In the genomic region with DNA sequence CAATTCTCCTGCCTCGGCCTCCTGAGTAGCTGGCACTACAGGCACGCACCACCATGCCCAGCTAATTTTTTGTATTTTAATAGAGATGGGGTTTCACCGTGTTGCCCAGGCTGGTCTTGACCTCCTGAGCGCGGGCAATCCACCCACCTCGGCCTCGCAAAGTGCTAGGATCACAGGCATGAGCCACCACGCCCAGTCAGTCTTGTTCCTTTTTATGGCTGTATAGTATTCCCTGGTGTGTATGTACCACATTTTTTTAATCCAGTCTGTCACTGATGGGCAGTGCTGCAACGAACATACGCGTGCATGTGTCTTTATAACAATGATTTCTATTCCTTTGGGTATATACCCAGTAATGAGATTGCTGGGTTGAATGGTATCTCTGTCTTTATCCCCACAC, we compare ENCODE assay signal across 4 cellular contexts. TPM values are rescaled to one million over a fixed set of nuclear protein-coding genes. Genes with fewer than 3 reads are reported as not detected.
DNase-seq lines count a peak whose midpoint lies in the region; ATAC-seq, FAIRE-seq and TF ChIP-seq lines count a peak whose summit lies in the region.
"Not testable (repeated sequence)": the region's sequence is repeated elsewhere in the genome, so short reads cannot be mapped to it uniquely, and the experiment has no call there.

No MANE protein-coding gene starts in this region.

- intact Hi-C loops in PC-9 (cut with micrococcal nuclease; ENCODE audit: unreplicated experiment); K562 (cut with micrococcal nuclease): not testable (repeated sequence)

- TF ChIP-seq CTCF in HEK293 (tag by site-specific recombination; IDR thresholded peaks at IDR 0.05); PC-9 (conservative IDR thresholded peaks at IDR 0.05); K562 (IDR thresholded peaks at IDR 0.05 in 2 of 3, conservative IDR thresholded peaks at IDR 0.05 in 1 of 3; ENCODE audit: insufficient read depth in 2 of 3, low read depth in 1 of 3, low read length in 3 of 3): not testable (repeated sequence)

- H3K36me3 ChIP-seq in HEK293 (ENCODE audit: control insufficient read depth in 2 of 2, insufficient read depth in 1 of 2, low read length in 2 of 2) (peaks cover 11 to 65% of the 10 kb centered on the region in 2 experiments; a peak in 2 of 3 replicates), PC-9 (ENCODE audit: low read depth) (peaks cover 22% of the 10 kb centered on the region; the same call in 1 of the 2 replicates), K562 (ENCODE audit: control insufficient read depth, insufficient read depth, low read length) (peaks cover 51% of the 10 kb centered on the region)

- not testable (repeated sequence) for H3K4me1 ChIP-seq in HEK293 (ENCODE audit: control insufficient read depth, insufficient read depth, low read length); PC-9 (replicated peaks; ENCODE audit: insufficient read depth); K562 (replicated peaks in 1 of 2; ENCODE audit: control insufficient read depth in 2 of 2, insufficient read depth in 2 of 2, low read length in 2 of 2)

- H3K4me3 ChIP-seq in HEK293 (ENCODE audit: low read depth, low read length); PC-9; K562: not testable (repeated sequence)

- 94% methylated on average over 11 of the region's 11 CpGs for WGBS in K562 (ENCODE audit: insufficient coverage, low coverage, missing lambda C conversion rate)

- CTCF ChIA-PET in HEK293 (lab: Yijun Ruan, JAX) (interaction anchor here (0.6 kb wide), 1 partner anchor 87 kb away, joined by 3 read pairs; no protein-coding TSS in a partner anchor), K562 (lab: Yijun Ruan, JAX; ENCODE audit: low intra/inter-chr PET ratio) (interaction anchor here (0.6 kb wide), 1 partner anchor 170 kb away, joined by 3 read pairs; no protein-coding TSS in a partner anchor)
- CTCF ChIA-PET in PC-9 (lab: Charles Lee) = not testable (repeated sequence)

- not testable (repeated sequence) for H4K20me1 ChIP-seq in PC-9 (ENCODE audit: insufficient read depth); K562 (replicated peaks; ENCODE audit: control insufficient read depth, insufficient read depth, low read length)

- not testable (repeated sequence) for H3K9me2 ChIP-seq in PC-9 (ENCODE audit: insufficient read depth)

- not testable (repeated sequence) for H2AFZ ChIP-seq in PC-9; K562 (ENCODE audit: low read depth, low read length)

- TSS peak; percentile 13 for BruUV-seq in PC-9 (replicated peaks; lab: Mats Ljungman, UMichigan)
- not testable (repeated sequence) for BruUV-seq in K562 (replicated peaks; lab: Mats Ljungman, UMichigan)

- FAIRE-seq in K562 (lab: Jason Lieb, UNC) = not testable (repeated sequence)

- not testable (repeated sequence) for H3K9me1 ChIP-seq in K562 (ENCODE audit: control insufficient read depth, insufficient read depth, low read length)

- TF ChIP-seq EP300 in K562 (IDR thresholded peaks at IDR 0.05; ENCODE audit: low read length) = not testable (repeated sequence)

- not testable (repeated sequence) for TF ChIP-seq RAD21 in K562 (CRISPR knock-in tag; conservative IDR thresholded peaks at IDR 0.05 in 1 of 2, IDR thresholded peaks at IDR 0.05 in 1 of 2)

- not testable (repeated sequence) for H3K9ac ChIP-seq in K562 (ENCODE audit: insufficient read depth in 1 of 2, low read depth in 2 of 2, low read length in 2 of 2)

- H3K27me3 ChIP-seq in PC-9 (ENCODE audit: insufficient read depth, low read depth); K562 (ENCODE audit: control insufficient read depth in 2 of 2, insufficient read depth in 2 of 2, low read length in 2 of 2): not testable (repeated sequence)

- DNase-seq in PC-9; K562 (ENCODE audit: extremely low read depth in 1 of 4, low spot score in 3 of 4): not testable (repeated sequence)

- H3F3A ChIP-seq in PC-9 (ENCODE audit: insufficient read depth, low read depth) = not testable (repeated sequence)

- H3K4me2 ChIP-seq in PC-9; K562 (ENCODE audit: insufficient read depth, low read length): not testable (repeated sequence)

- in situ Hi-C loops in K562 (cut with MboI) = not testable (repeated sequence)

- H3K27ac ChIP-seq in HEK293 (ENCODE audit: extremely low read depth, low read depth, low read length); PC-9; K562 (ENCODE audit: extremely low read depth, low read depth, low read length): not testable (repeated sequence)

- TF ChIP-seq POLR2A in K562 (conservative IDR thresholded peaks at IDR 0.05) = not testable (repeated sequence)

- ATAC-seq in SK-N-SH treated with all-trans-retinoic acid at 6 μM for 48 hours, K562: not testable (repeated sequence)

- not testable (repeated sequence) for H3K79me2 ChIP-seq in PC-9 (ENCODE audit: low read depth)
- peaks cover 11% of the 10 kb centered on the region; the same call in 2 of the 3 replicates for H3K79me2 ChIP-seq in K562 (ENCODE audit: control insufficient read depth, insufficient read depth, low read length)

- H3K9me3 ChIP-seq in HEK293 (ENCODE audit: control insufficient read depth, insufficient read depth, low read depth, low read length); PC-9 (ENCODE audit: insufficient read depth, low read depth): not testable (repeated sequence)
- peaks cover 23% of the 10 kb centered on the region for H3K9me3 ChIP-seq in K562 (replicated peaks; ENCODE audit: control insufficient read depth, insufficient read depth, low read depth, low read length)

- POLR2A ChIA-PET in HEK293 (lab: Yijun Ruan, JAX); PC-9 (lab: Charles Lee; ENCODE audit: unreplicated experiment); K562 (lab: Yijun Ruan, JAX): not testable (repeated sequence)

TF ChIP-seq in HEK293, 187 proteins besides CTCF, POLR2A, EP300 and RAD21:
- TF ChIP-seq, protein P1, sequence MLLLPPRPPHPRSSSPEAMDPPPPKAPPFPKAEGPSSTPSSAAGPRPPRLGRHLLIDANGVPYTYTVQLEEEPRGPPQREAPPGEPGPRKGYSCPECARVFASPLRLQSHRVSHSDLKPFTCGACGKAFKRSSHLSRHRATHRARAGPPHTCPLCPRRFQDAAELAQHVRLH (tag by site-specific recombination; IDR thresholded peaks at IDR 0.05) = peak; percentile 45; the same call in 1 of the 2 replicates
- TF ChIP-seq ZNF146 (tag by site-specific recombination; IDR thresholded peaks at IDR 0.05) = peak; percentile 98

TF ChIP-seq in SK-N-SH treated with all-trans-retinoic acid at 6 μM for 48 hours, 23 proteins besides CTCF, POLR2A, EP300 and RAD21:
- TF ChIP-seq ZNF8 (CRISPR knock-in tag; IDR thresholded peaks at IDR 0.05) = peak; percentile 38; the same call in 1 of the 2 replicates

TF ChIP-seq in K562, 482 proteins besides CTCF, POLR2A, EP300 and RAD21:
- TF ChIP-seq POLR2G (IDR thresholded peaks at IDR 0.05; ENCODE audit: low read depth, low read length) (peak; percentile 38), RBM25 (IDR thresholded peaks at IDR 0.05; ENCODE audit: low read depth, low read length, severe bottlenecking) (peak; percentile 42), ZNF146 (CRISPR knock-in tag; IDR thresholded peaks at IDR 0.05; ENCODE audit: unreplicated experiment) (peak; percentile 99), POLR2AphosphoS5 (IDR thresholded peaks at IDR 0.05; ENCODE audit: control insufficient read depth, insufficient read depth, low read depth, low read length) (0 out of 2 replicates have a peak, but pooled peaks have one; percentile 19), BCOR (IDR thresholded peaks at IDR 0.05) (peak; percentile 79), KDM1A (IDR thresholded peaks at IDR 0.05) (peak in 1 of 2 experiments; percentile 40; a peak in 1 of 4 replicates)

RNA-seq across cellular contexts. Expression of gene XRCC2, which starts 29.4 kb away (rescaled TPM):
- total RNA-seq in PC-9 (2021) (21.2 and 25.0 TPM in 2 replicates), K562 (2014; rRNA removed) (35.1 and 38.1 TPM in 2 replicates), K562 (2014; rRNA removed; fragmentation: Illumina TruSeq; extraction: Trizol) (58.0 and 62.1 TPM in 2 replicates), K562 (2015; rRNA removed; fragmentation: Illumina TruSeq; extraction: Trizol) (46.5 and 52.0 TPM in 2 replicates), K562 (2021) (36.8 and 37.6 TPM in 2 replicates)
- total RNA-seq in K562 (2011; cell fraction: chromatin; rRNA removed; ENCODE audit: low replicate concordance) = 29.4 and 103 TPM in 2 replicates
- 20.0 and 29.2 TPM in 2 replicates for total RNA-seq in K562 (2011; cell fraction: nucleolus; rRNA removed)
- 43.2 and 46.0 TPM in 2 replicates for total RNA-seq in K562 (2011; cell fraction: nucleoplasm; rRNA removed)
- polyA plus RNA-seq in K562 (2011; rRNA removed) (27.8 and 39.8 TPM in 2 replicates), K562 (2014; fragmentation: Illumina TruSeq; extraction: Trizol) (47.4 and 55.9 TPM in 2 replicates), K562 (2014; fragmentation: Nextera tagmentation; extraction: Ambion mirVana) (10 to 100 TPM; 16.2 to 22.4 TPM), K562 (2014; rRNA removed) (46.1 and 51.9 TPM in 2 replicates)
- polyA plus RNA-seq in K562 (2011; cell fraction: cytosol; rRNA removed) = 12.6 and 14.0 TPM in 2 replicates
- polyA plus RNA-seq in K562 (2011; cell fraction: nucleus; rRNA removed) = 39.3 and 59.9 TPM in 2 replicates
- polyA plus RNA-seq in K562 (2012) = 21.2 and 21.9 TPM in 2 replicates
- 36.0 and 43.9 TPM in 2 replicates for polyA minus RNA-seq in K562 (2011; rRNA and poly(A)+ RNA removed)
- 9.5 and 15.1 TPM in 2 replicates for polyA minus RNA-seq in K562 (2011; cell fraction: cytosol; rRNA and poly(A)+ RNA removed)
- 25.3 and 28.5 TPM in 2 replicates for polyA minus RNA-seq in K562 (2011; cell fraction: nucleus; rRNA and poly(A)+ RNA removed)
